ENCODE assay signal across 21 cellular contexts in the genomic region with DNA sequence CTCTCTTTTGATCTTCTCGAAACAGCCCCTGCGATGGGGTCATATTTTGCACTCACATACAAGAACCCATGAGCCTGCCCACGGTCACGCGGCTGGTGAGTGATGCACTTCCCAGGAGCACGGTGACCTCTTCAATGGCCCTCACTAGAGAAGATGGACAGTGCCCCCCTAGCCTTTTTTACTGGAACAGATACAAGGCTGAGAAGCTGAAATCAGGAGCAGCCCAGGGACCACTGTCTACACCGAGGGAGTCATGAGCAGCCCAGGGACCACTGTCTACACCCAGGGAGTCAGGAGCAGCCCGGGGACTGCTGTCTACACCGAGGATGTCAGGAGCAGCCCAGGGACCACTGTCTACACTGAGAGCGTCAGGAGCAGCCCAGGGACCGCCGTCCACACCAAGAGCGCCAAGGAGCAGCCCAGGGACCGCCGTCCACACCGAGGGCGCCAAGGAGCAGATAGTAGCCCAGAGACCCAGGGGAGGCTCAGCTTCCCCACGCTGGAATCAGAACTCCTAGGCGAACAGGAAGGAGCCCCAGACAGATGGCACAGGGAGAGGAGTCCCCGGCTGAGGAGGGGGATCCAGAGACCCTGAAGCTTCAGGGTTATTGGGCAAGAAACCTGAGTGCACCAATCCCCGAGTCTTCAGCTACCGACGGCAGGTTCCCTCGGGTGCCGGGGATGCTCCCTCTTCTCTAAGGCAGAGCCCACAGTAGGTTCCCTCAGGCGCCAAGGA. TPM values are rescaled to one million over a fixed set of nuclear protein-coding genes. Genes with fewer than 3 reads are reported as not detected.
DNase-seq lines count a peak whose midpoint lies in the region; ATAC-seq, FAIRE-seq and TF ChIP-seq lines count a peak whose summit lies in the region.
"Had no signal": no experiment of that assay in that cellular context is flagged by ENCODE, and none has a peak within 500 bp of the region (broad histone marks: within the 10 kb centered on the region; RNA-seq: fewer than 3 reads in every experiment).

No MANE protein-coding gene starts in this region.

- no peak for ATAC-seq in activated naive CD8-positive, alpha-beta T cell treated with anti-CD3 and anti-CD28 coated beads, Interleukin-2, amount 10 ng/mL, durations not matched to agents 7 days and 5 days (ENCODE audit: low read depth)
- ATAC-seq in GM23338 = no peak
- no peak for ATAC-seq in stimulated activated naive B cell treated with anti-CD40 and anti-IgM and Interleukin-4, amounts not matched to agents 10 μg/mL and 1 μg/mL and 100 μg/mL, for 72 hours (replicated peaks)
- ATAC-seq: foreskin keratinocyte, left colon had no signal

- peaks cover 24% of the 10 kb centered on the region for H3K4me1 Mint-ChIP-seq in activated naive CD8-positive, alpha-beta T cell treated with anti-CD3 and anti-CD28 coated beads, Interleukin-2, amount 10 ng/mL, durations not matched to agents 7 days and 5 days
- peaks cover 29% of the 10 kb centered on the region for H3K4me1 Mint-ChIP-seq in activated naive CD8-positive, alpha-beta T cell treated with anti-CD3 and anti-CD28 coated beads for 36 hours
- H3K4me1 Mint-ChIP-seq in GM23338 = peaks cover 29% of the 10 kb centered on the region
- peaks cover 37 to 51% of the 10 kb centered on the region in 2 donors for H3K4me1 Mint-ChIP-seq in stimulated activated naive B cell treated with anti-CD40 and anti-IgM and Interleukin-4, amounts not matched to agents 10 μg/mL and 1 μg/mL and 100 μg/mL, for 72 hours

- no peak overlapping the region for H4K5ac ChIP-seq in H1 (ENCODE audit: insufficient read length, low read depth, low read length)

- TF ChIP-seq RAD21 in H1 (IDR thresholded peaks at IDR 0.05 in 1 of 2, conservative IDR thresholded peaks at IDR 0.05 in 1 of 2; ENCODE audit: low read depth in 2 of 2, low read length in 2 of 2) = no peak

- H3K9ac ChIP-seq in H1 (replicated peaks in 1 of 4; ENCODE audit: extremely low read depth in 1 of 4, low read depth in 3 of 4, low read length in 3 of 4) = no peak overlapping the region
- H3K9ac ChIP-seq: parathyroid adenoma had no signal

- no peaks in the 10 kb centered on the region for H3K9me2 ChIP-seq in GM23338 (ENCODE audit: insufficient read depth)

- FAIRE-seq in H1 (lab: Jason Lieb, UNC) = no peak

- H3K9me3 Mint-ChIP-seq in activated naive CD8-positive, alpha-beta T cell treated with anti-CD3 and anti-CD28 coated beads, Interleukin-2, amount 10 ng/mL, durations not matched to agents 7 days and 5 days = no peaks in the 10 kb centered on the region
- no peaks in the 10 kb centered on the region for H3K9me3 Mint-ChIP-seq in activated naive CD8-positive, alpha-beta T cell treated with anti-CD3 and anti-CD28 coated beads for 36 hours
- H3K9me3 Mint-ChIP-seq in GM23338 = no peaks in the 10 kb centered on the region
- no peaks in the 10 kb centered on the region for H3K9me3 Mint-ChIP-seq in stimulated activated naive B cell treated with anti-CD40 and anti-IgM and Interleukin-4, amounts not matched to agents 10 μg/mL and 1 μg/mL and 100 μg/mL, for 72 hours

- H3F3A ChIP-seq in GM23338 (replicated peaks; ENCODE audit: low read depth) = no peaks in the 10 kb centered on the region

- no peak for TF ChIP-seq CTCF in GM23338 (conservative IDR thresholded peaks at IDR 0.05; ENCODE audit: low read depth in 2 of 2)
- no peak for TF ChIP-seq CTCF in H1 (IDR thresholded peaks at IDR 0.05; ENCODE audit: control extremely low read depth in 1 of 3, insufficient read depth in 1 of 3, low read depth in 1 of 3, low read length in 3 of 3)
- TF ChIP-seq CTCF in coronary artery (IDR thresholded peaks at IDR 0.05) = no peak

- no peak for TF ChIP-seq POLR2A in H1 (IDR thresholded peaks at IDR 0.05; ENCODE audit: control extremely low read depth in 1 of 2, low read depth in 2 of 2, low read length in 2 of 2)

- peak overlapping the region; percentile 56 for H3K27ac Mint-ChIP-seq in activated naive CD8-positive, alpha-beta T cell treated with anti-CD3 and anti-CD28 coated beads, Interleukin-2, amount 10 ng/mL, durations not matched to agents 7 days and 5 days
- H3K27ac Mint-ChIP-seq in activated naive CD8-positive, alpha-beta T cell treated with anti-CD3 and anti-CD28 coated beads for 36 hours = no peak overlapping the region
- H3K27ac Mint-ChIP-seq in GM23338 = peak overlapping the region; percentile 76; the same call in 1 of the 2 replicates
- peak overlapping the region; percentile 75 for H3K27ac Mint-ChIP-seq in stimulated activated naive B cell treated with anti-CD40 and anti-IgM and Interleukin-4, amounts not matched to agents 10 μg/mL and 1 μg/mL and 100 μg/mL, for 72 hours

- peak overlapping the region; percentile 46 for H3K56ac ChIP-seq in H1 (replicated peaks; ENCODE audit: insufficient read length, low read depth, low read length)

- POLR2A ChIA-PET in activated naive CD8-positive, alpha-beta T cell treated with anti-CD3 and anti-CD28 coated beads, Interleukin-2, amount 10 ng/mL, durations not matched to agents 7 days and 5 days (lab: Charles Lee) = interaction anchor here (2.0 kb wide), 1 partner anchor 24 kb away, joined by 6 read pairs; a partner anchor contains a TSS
- POLR2A ChIA-PET in H1 (lab: Charles Lee; ENCODE audit: partially characterized antibody) = interaction anchor here (4.0 kb wide), 1 partner anchor 13 kb away, joined by 12 read pairs; no protein-coding TSS in a partner anchor

- H3K27ac ChIP-seq in GM23338 (ENCODE audit: low read depth) = no peak overlapping the region
- H3K27ac ChIP-seq in H1 (ENCODE audit: low read depth, low read length) = no peak overlapping the region
- H3K27ac ChIP-seq in coronary artery = no peak overlapping the region
- H3K27ac ChIP-seq: foreskin keratinocyte, parathyroid adenoma had no signal

- H2AFZ ChIP-seq in GM23338 (no peak overlapping the region), H1 (ENCODE audit: low read length) (no peak overlapping the region)
- H2AFZ ChIP-seq: parathyroid adenoma had no signal

- H3K18ac ChIP-seq in H1 (ENCODE audit: extremely low read depth, low read length) = no peak overlapping the region

- H3K79me1 ChIP-seq in H1 (ENCODE audit: low read depth, low read length) = no peaks in the 10 kb centered on the region; the same call in 1 of the 2 replicates

- no peak overlapping the region for H2BK15ac ChIP-seq in H1 (ENCODE audit: low read length)

- peaks cover 15% of the 10 kb centered on the region for H3K36me3 Mint-ChIP-seq in activated naive CD8-positive, alpha-beta T cell treated with anti-CD3 and anti-CD28 coated beads, Interleukin-2, amount 10 ng/mL, durations not matched to agents 7 days and 5 days
- H3K36me3 Mint-ChIP-seq in activated naive CD8-positive, alpha-beta T cell treated with anti-CD3 and anti-CD28 coated beads for 36 hours = peaks cover 13% of the 10 kb centered on the region
- peaks cover 40% of the 10 kb centered on the region for H3K36me3 Mint-ChIP-seq in GM23338 (ENCODE audit: low read depth)
- peaks cover 53 to 75% of the 10 kb centered on the region in 2 donors for H3K36me3 Mint-ChIP-seq in stimulated activated naive B cell treated with anti-CD40 and anti-IgM and Interleukin-4, amounts not matched to agents 10 μg/mL and 1 μg/mL and 100 μg/mL, for 72 hours

- no peak overlapping the region for H4K91ac ChIP-seq in H1 (replicated peaks; ENCODE audit: insufficient read length, low read length)

- no peaks in the 10 kb centered on the region for H3K27me3 Mint-ChIP-seq in activated naive CD8-positive, alpha-beta T cell treated with anti-CD3 and anti-CD28 coated beads, Interleukin-2, amount 10 ng/mL, durations not matched to agents 7 days and 5 days
- no peaks in the 10 kb centered on the region for H3K27me3 Mint-ChIP-seq in activated naive CD8-positive, alpha-beta T cell treated with anti-CD3 and anti-CD28 coated beads for 36 hours
- H3K27me3 Mint-ChIP-seq in GM23338 (ENCODE audit: insufficient read depth, low read depth, poor library complexity) = peaks cover 3% of the 10 kb centered on the region
- H3K27me3 Mint-ChIP-seq in stimulated activated naive B cell treated with anti-CD40 and anti-IgM and Interleukin-4, amounts not matched to agents 10 μg/mL and 1 μg/mL and 100 μg/mL, for 72 hours = no peaks in the 10 kb centered on the region

- no peak overlapping the region for H3K23ac ChIP-seq in H1 (ENCODE audit: insufficient read length)

- no peak overlapping the region for H2AK5ac ChIP-seq in H1 (ENCODE audit: low read depth, low read length)

- H3K4me2 ChIP-seq in GM23338 = no peak overlapping the region
- H3K4me2 ChIP-seq in H1 (ENCODE audit: insufficient read depth in 1 of 2, low read depth in 2 of 2, low read length in 2 of 2) = no peak overlapping the region

- 89% methylated on average over 23 of the region's 26 CpGs; no CpG with 5 or more reads in 1 of the 2 experiments for WGBS in H1 (ENCODE audit: extremely low coverage in 1 of 2, insufficient coverage in 1 of 2, insufficient read length in 1 of 2, insufficient replicate concordance in 2 of 2, low coverage in 1 of 2, low lambda C conversion rate in 2 of 2, missing lambda C conversion rate in 1 of 2), 2 experiments

- H3K27me3 ChIP-seq in GM23338 (ENCODE audit: insufficient read depth) (no peaks in the 10 kb centered on the region), H1 (replicated peaks in 1 of 4; ENCODE audit: control insufficient read depth in 3 of 4, extremely low read depth in 1 of 4, insufficient read depth in 3 of 4, low read length in 3 of 4) (no peaks in the 10 kb centered on the region)
- H3K27me3 ChIP-seq: foreskin keratinocyte had no signal

- no peak overlapping the region for H2BK120ac ChIP-seq in H1 (replicated peaks; ENCODE audit: low read depth, low read length)

- H3K4me1 ChIP-seq in GM23338 (ENCODE audit: insufficient read depth) (no peaks in the 10 kb centered on the region), H1 (replicated peaks in 1 of 4; ENCODE audit: control insufficient read depth in 3 of 4, insufficient read depth in 4 of 4, low read length in 3 of 4) (peaks cover 0 to 10% (median 3%) of the 10 kb centered on the region in 4 experiments; a peak in 2 of 7 replicates)
- H3K4me1 ChIP-seq: parathyroid adenoma had no signal

- DNase-seq in activated naive CD8-positive, alpha-beta T cell treated with anti-CD3 and anti-CD28 coated beads, Interleukin-2, amount 10 ng/mL, durations not matched to agents 7 days and 5 days = peak; percentile 22
- DNase-seq in activated naive CD8-positive, alpha-beta T cell treated with anti-CD3 and anti-CD28 coated beads for 36 hours = no peak
- DNase-seq in GM23338 (ENCODE audit: low spot score) (no peak), H1 (ENCODE audit: low read depth in 1 of 2, low spot score in 2 of 2) (no peak), HUDEP-2 (lab: John Stamatoyannopoulos, UW; ENCODE audit: unreplicated experiment in 76 of 76) (no peak), coronary artery (ENCODE audit: low spot score) (no peak)
- DNase-seq in stimulated activated naive B cell treated with anti-CD40 and anti-IgM and Interleukin-4, amounts not matched to agents 10 μg/mL and 1 μg/mL and 100 μg/mL, for 72 hours = no peak
- DNase-seq in activated CD4-positive, CD25-positive, alpha-beta regulatory T cell (lab: John Stamatoyannopoulos, UW) = no peak
- DNase-seq: activated CD4-positive, alpha-beta T cell treated with anti-CD3 and anti-CD28 coated beads for 4 hours; cortex of kidney; DMS 273 treated with DMSO at 0.1 percent for 48 hours; foreskin keratinocyte; IMR-90; MV-4-11; NCI-H2107; NCI-H526; OCI-M1; stimulated activated CD4-positive, alpha-beta T cell treated with anti-CD3 and anti-CD28 coated beads, Interleukin-2, amount 100 ng/mL, for 48 hours; T-helper 9 cell had no signal

- no peak overlapping the region for H3K14ac ChIP-seq in H1 (ENCODE audit: insufficient read length)

- H2BK5ac ChIP-seq in H1 (ENCODE audit: low read depth, low read length) = no peak overlapping the region

- H3K9me3 ChIP-seq in H1 (ENCODE audit: insufficient read depth in 2 of 2, low read depth in 1 of 2, low read length in 1 of 2) = no peaks in the 10 kb centered on the region

- no peak overlapping the region for H4K8ac ChIP-seq in H1 (ENCODE audit: extremely low read depth, insufficient read depth, low read length)

- CTCF ChIA-PET in H1 (lab: Charles Lee; ENCODE audit: partially characterized antibody) = interaction anchor here (0.6 kb wide), 1 partner anchor 150 kb away, joined by 3 read pairs; no protein-coding TSS in a partner anchor

- H4K20me1 ChIP-seq in GM23338 (replicated peaks; ENCODE audit: insufficient read depth) (no peaks in the 10 kb centered on the region), H1 (replicated peaks in 1 of 2; ENCODE audit: control insufficient read depth in 1 of 2, insufficient read depth in 2 of 2, low read length in 2 of 2) (peaks cover 0 to 9% of the 10 kb centered on the region in 2 experiments)

- no peak overlapping the region for H2BK12ac ChIP-seq in H1 (ENCODE audit: low read depth, low read length)

- H3K4me3 Mint-ChIP-seq in activated naive CD8-positive, alpha-beta T cell treated with anti-CD3 and anti-CD28 coated beads, Interleukin-2, amount 10 ng/mL, durations not matched to agents 7 days and 5 days = no peak overlapping the region
- H3K4me3 Mint-ChIP-seq in activated naive CD8-positive, alpha-beta T cell treated with anti-CD3 and anti-CD28 coated beads for 36 hours = no peak overlapping the region
- no peak overlapping the region for H3K4me3 Mint-ChIP-seq in GM23338
- no peak overlapping the region for H3K4me3 Mint-ChIP-seq in stimulated activated naive B cell treated with anti-CD40 and anti-IgM and Interleukin-4, amounts not matched to agents 10 μg/mL and 1 μg/mL and 100 μg/mL, for 72 hours

- no peak overlapping the region for H2BK20ac ChIP-seq in H1 (ENCODE audit: low read length)

- H3K79me2 ChIP-seq in GM23338 (replicated peaks; ENCODE audit: insufficient read depth) = 0 out of 2 replicates have a peak, but pooled peaks cover 4% of the 10 kb centered on the region
- no peaks in the 10 kb centered on the region for H3K79me2 ChIP-seq in H1 (ENCODE audit: control insufficient read depth in 1 of 2, insufficient read depth in 2 of 2, low read length in 2 of 2)

- TF ChIP-seq EP300 in H1 (IDR thresholded peaks at IDR 0.05; ENCODE audit: borderline replicate concordance in 1 of 2, low read depth in 2 of 2, low read length in 2 of 2) = no peak

- H3K36me3 ChIP-seq in GM23338 (ENCODE audit: insufficient read depth) (no peaks in the 10 kb centered on the region; the same call in 1 of the 2 replicates), H1 (ENCODE audit: control insufficient read depth in 2 of 4, insufficient read depth in 4 of 4, low read length in 3 of 4) (peaks cover 0 to 18% (median 11%) of the 10 kb centered on the region in 4 experiments; a peak in 5 of 8 replicates)

- H3K4me3 ChIP-seq in GM23338 = no peak overlapping the region
- no peak overlapping the region for H3K4me3 ChIP-seq in H1 (ENCODE audit: extremely low read depth in 1 of 4, insufficient read depth in 2 of 4, low read depth in 3 of 4, low read length in 4 of 4)
- no peak overlapping the region for H3K4me3 ChIP-seq in coronary artery

- H3K4ac ChIP-seq in H1 (replicated peaks; ENCODE audit: insufficient read length, low read depth, low read length) = no peak overlapping the region

- H3K23me2 ChIP-seq in H1 (ENCODE audit: low read depth, low read length) = no peaks in the 10 kb centered on the region

RNA-seq across cellular contexts. Expression of a gene that starts 23.8 kb away (rescaled TPM):
- total RNA-seq in activated naive CD8-positive, alpha-beta T cell treated with anti-CD3 and anti-CD28 coated beads, Interleukin-2, amount 10 ng/mL, durations not matched to agents 7 days and 5 days = 10 to 100 TPM; 53.0 to 53.7 TPM
- 10 to 100 TPM; 32.1 to 38.4 TPM for total RNA-seq in activated naive CD8-positive, alpha-beta T cell treated with anti-CD3 and anti-CD28 coated beads for 36 hours
- total RNA-seq in GM23338 (2014; rRNA removed; shearing (Covaris generic)) = 22.8 and 23.1 TPM in 2 replicates
- polyA plus RNA-seq in GM23338 (2016; fragmentation: Nextera tagmentation; extraction: Ambion mirVana) = 11.3 and 12.8 TPM in 2 replicates
- 22.9 and 27.0 TPM in 2 replicates for total RNA-seq in H1 (2021; fragmentation: NEBNext Ultra II Directional; extraction: Animal tissue kit (Norgen Biotek cat#: 25700))
- polyA plus RNA-seq in H1 (2011; rRNA removed) = 15.6 and 23.6 TPM in 2 replicates
- polyA plus RNA-seq in H1 (2011; cell fraction: cytosol; rRNA removed) = 19.6 TPM
- 33.2 TPM for polyA plus RNA-seq in H1 (2011; cell fraction: nucleus; rRNA removed)
- 12.0 to 21.9 TPM (median 18.2 TPM) in 4 replicates for polyA plus RNA-seq in H1 (2012, experiment 1 of 2)
- 14.4 TPM for polyA plus RNA-seq in H1 (2012, experiment 2 of 2)
- 11.6 TPM for polyA plus RNA-seq in H1 (2013, experiment 1 of 2)
- polyA plus RNA-seq in H1 (2013, experiment 2 of 2) = 10.5 TPM
- 10.0 and 20.1 TPM in 2 replicates for polyA minus RNA-seq in H1 (2011; rRNA and poly(A)+ RNA removed)
- 22.5 TPM for polyA minus RNA-seq in H1 (2011; cell fraction: cytosol; rRNA and poly(A)+ RNA removed)
- polyA minus RNA-seq in H1 (2011; cell fraction: nucleus; rRNA and poly(A)+ RNA removed) = 26.1 TPM

RNA-seq across cellular contexts. Expression of a gene that starts 54.1 kb away (rescaled TPM):
- not detected for total RNA-seq in activated naive CD8-positive, alpha-beta T cell treated with anti-CD3 and anti-CD28 coated beads, Interleukin-2, amount 10 ng/mL, durations not matched to agents 7 days and 5 days
- not detected for total RNA-seq in activated naive CD8-positive, alpha-beta T cell treated with anti-CD3 and anti-CD28 coated beads for 36 hours
- 0.12 and 1.0 TPM in 2 replicates for total RNA-seq in GM23338 (2014; rRNA removed; shearing (Covaris generic))
- polyA plus RNA-seq in GM23338 (2016; fragmentation: Nextera tagmentation; extraction: Ambion mirVana) (0.61 and 0.63 TPM in 2 replicates), H1 (2011; rRNA removed) (0.50 and 0.60 TPM in 2 replicates)
- 0.65 and 0.82 TPM in 2 replicates for total RNA-seq in H1 (2021; fragmentation: NEBNext Ultra II Directional; extraction: Animal tissue kit (Norgen Biotek cat#: 25700))
- 0.59 TPM for polyA plus RNA-seq in H1 (2011; cell fraction: cytosol; rRNA removed)
- polyA plus RNA-seq in H1 (2011; cell fraction: nucleus; rRNA removed) = 1.0 TPM
- polyA plus RNA-seq in H1 (2012, experiment 1 of 2) = 0.33 to 0.53 TPM (median 0.35 TPM) in 4 replicates
- 0.35 TPM for polyA plus RNA-seq in H1 (2012, experiment 2 of 2)
- 0.65 TPM for polyA plus RNA-seq in H1 (2013, experiment 1 of 2)
- 0.57 TPM for polyA plus RNA-seq in H1 (2013, experiment 2 of 2)
- polyA minus RNA-seq in H1 (2011; rRNA and poly(A)+ RNA removed) = 0.07 TPM in 1 of 2 replicates, not detected in the other
- 0.73 TPM for polyA minus RNA-seq in H1 (2011; cell fraction: cytosol; rRNA and poly(A)+ RNA removed)
- 0.60 TPM for polyA minus RNA-seq in H1 (2011; cell fraction: nucleus; rRNA and poly(A)+ RNA removed)
- total RNA-seq: foreskin keratinocyte, left colon had no signal
